8 cellular contexts compared by ENCODE assay signal in the genomic region with DNA sequence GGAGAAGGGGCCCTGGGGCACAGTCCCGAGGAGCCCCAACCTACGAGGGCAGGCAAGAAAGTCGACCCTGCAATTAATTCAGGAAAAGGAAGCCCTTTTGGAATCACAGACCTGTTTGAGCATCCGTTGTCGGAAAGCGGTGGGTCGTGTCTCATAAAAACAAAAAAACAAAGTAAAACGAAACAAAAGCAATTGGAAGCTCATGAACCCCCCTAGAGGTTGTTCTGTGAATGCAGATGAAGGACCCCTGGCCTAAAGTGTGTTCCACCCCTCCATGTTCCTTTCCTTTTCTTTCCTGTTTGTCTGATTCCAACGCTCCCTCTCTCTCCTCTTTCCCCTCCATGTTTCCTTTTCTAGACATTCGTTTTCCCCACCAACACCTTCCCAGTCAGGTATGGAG.
DNase-seq lines count a peak whose midpoint lies in the region; ATAC-seq, FAIRE-seq and TF ChIP-seq lines count a peak whose summit lies in the region.

No MANE protein-coding gene starts in this region.

- H3K27me3 ChIP-seq in GM12878 (replicated peaks in 1 of 2; ENCODE audit: control insufficient read depth in 2 of 2, insufficient read depth in 2 of 2, low read length in 1 of 2): no peaks in the 10 kb centered on the region
- no peaks in the 10 kb centered on the region for H3K27me3 ChIP-seq in naive thymus-derived CD4-positive, alpha-beta T cell (ENCODE audit: control insufficient read depth in 2 of 2, insufficient read depth in 2 of 2, low read length in 2 of 2)

- TF ChIP-seq CTCF in GM12878 (IDR thresholded peaks at IDR 0.05 in 2 of 3, conservative IDR thresholded peaks at IDR 0.05 in 1 of 3; ENCODE audit: control insufficient read depth in 2 of 3, extremely low read depth in 1 of 3, insufficient read depth in 1 of 3, low read depth in 3 of 3, low read length in 3 of 3): peak; percentile 42 to 67 (median 67)

- H3K36me3 Mint-ChIP-seq in naive thymus-derived CD4-positive, alpha-beta T cell: no peaks in the 10 kb centered on the region

- 16% methylated on average over 10 of the region's 10 CpGs for WGBS in GM12878 (ENCODE audit: insufficient coverage, insufficient replicate concordance, low lambda C conversion rate, missing lambda C conversion rate)

- no peak for TF ChIP-seq EP300 in GM12878 (IDR thresholded peaks at IDR 0.05; ENCODE audit: borderline replicate concordance in 1 of 2, control insufficient read depth in 1 of 2, low read depth in 2 of 2, low read length in 2 of 2)

- in situ Hi-C loops in GM12878 (cut with MboI): no loop called here

- peaks cover 0 to 2% (median 0%) of the 10 kb centered on the region in 11 donors for H3K9me3 Mint-ChIP-seq in naive thymus-derived CD4-positive, alpha-beta T cell

- SMC1A ChIA-PET in GM12878 (lab: Charles Lee; ENCODE audit: uncharacterized antibody, unreplicated experiment): interaction anchor here (0.6 to 5.9 kb wide), 14 partner anchors 12 to 281 kb away, joined by 3 to 50 read pairs (median 3); no protein-coding TSS in a partner anchor

- FAIRE-seq in GM12878 (lab: Jason Lieb, UNC): peak; percentile 27

- CTCF ChIA-PET in GM12878 (lab: Yijun Ruan, JAX): interaction anchor here (0.7 to 9.5 kb wide), 24 partner anchors 11 to 479 kb away, joined by 3 to 86 read pairs (median 4); no protein-coding TSS in a partner anchor
- CTCF ChIA-PET in naive thymus-derived CD4-positive, alpha-beta T cell (lab: Charles Lee): no interaction called here

- RAD21 ChIA-PET in GM12878 (lab: Charles Lee; ENCODE audit: unreplicated experiment): interaction anchor here (1.3 to 2.8 kb wide), 4 partner anchors 12 to 55 kb away, joined by 4 to 13 read pairs (median 9); no protein-coding TSS in a partner anchor

- peak overlapping the region; percentile 69 for H2AFZ ChIP-seq in GM12878 (ENCODE audit: control insufficient read depth, low read depth, low read length)

- H3K4me1 ChIP-seq in GM12878 (ENCODE audit: control insufficient read depth, insufficient read depth, low read length): peaks cover 33% of the 10 kb centered on the region
- no peaks in the 10 kb centered on the region for H3K4me1 ChIP-seq in naive thymus-derived CD4-positive, alpha-beta T cell (ENCODE audit: control insufficient read depth in 2 of 2, insufficient read depth in 2 of 2, low read length in 2 of 2)

- TF ChIP-seq POLR2A in GM12878 (IDR thresholded peaks at IDR 0.05; ENCODE audit: low read depth, low read length): no peak

- H3K4me3 Mint-ChIP-seq in naive thymus-derived CD4-positive, alpha-beta T cell: peak overlapping the region; percentile 42 to 78 (median 62)

- peak; percentile 9 for DNase-seq in EL
- DNase-seq in HuH-7 (ENCODE audit: low spot score): peak; percentile 36
- DNase-seq in GM12878 (ENCODE audit: low read depth, low spot score): no peak
- DNase-seq in naive thymus-derived CD4-positive, alpha-beta T cell: no peak
- no peak for DNase-seq in retina
- no peak for DNase-seq in HCEC 1CT

- no peaks in the 10 kb centered on the region for H3K79me2 ChIP-seq in GM12878 (ENCODE audit: control insufficient read depth, insufficient read depth, low read length)

- peak overlapping the region; percentile 44; the same call in 1 of the 2 replicates for H3K4me3 ChIP-seq in GM12878
- H3K4me3 ChIP-seq in naive thymus-derived CD4-positive, alpha-beta T cell (ENCODE audit: low read length): no peak overlapping the region

- H3K9ac ChIP-seq in GM12878 (ENCODE audit: control insufficient read depth, insufficient read depth, low read length): peak overlapping the region; percentile 41

- H4K20me1 ChIP-seq in GM12878 (ENCODE audit: control insufficient read depth, insufficient read depth): no peaks in the 10 kb centered on the region

- TF ChIP-seq RAD21 in GM12878 (IDR thresholded peaks at IDR 0.05; ENCODE audit: insufficient read depth, low read depth, low read length): peak; percentile 50

- BruUV-seq in GM12878 (replicated peaks; lab: Mats Ljungman, UMichigan): no TSS peak

- H3K4me2 ChIP-seq in GM12878 (ENCODE audit: control insufficient read depth, insufficient read depth): peak overlapping the region; percentile 88

- H3K27ac ChIP-seq in GM12878 (ENCODE audit: control insufficient read depth, insufficient read depth): no peak overlapping the region
- no peak overlapping the region for H3K27ac ChIP-seq in naive thymus-derived CD4-positive, alpha-beta T cell (ENCODE audit: low read depth, low read length)

- H3K27ac Mint-ChIP-seq in naive thymus-derived CD4-positive, alpha-beta T cell: no peak overlapping the region

- POLR2A ChIA-PET in GM12878 (lab: Charles Lee): interaction anchor here (0.7 kb wide), 1 partner anchor 109 kb away, joined by 3 read pairs; no protein-coding TSS in a partner anchor
- POLR2A ChIA-PET in naive thymus-derived CD4-positive, alpha-beta T cell (lab: Charles Lee): no interaction called here

- intact Hi-C loops in GM12878 (cut with micrococcal nuclease; ENCODE audit: unreplicated experiment): loop anchor here (1.0 kb wide), 1 partner anchor 204 kb away; a partner anchor contains a TSS
- intact Hi-C loops in naive thymus-derived CD4-positive, alpha-beta T cell (cut with micrococcal nuclease): no loop called here

- H3K27me3 Mint-ChIP-seq in naive thymus-derived CD4-positive, alpha-beta T cell: peaks cover 0 to 28% (median 22%) of the 10 kb centered on the region in 5 donors

- peaks cover 0 to 13% (median 5%) of the 10 kb centered on the region in 7 donors for H3K4me1 Mint-ChIP-seq in naive thymus-derived CD4-positive, alpha-beta T cell

- no peaks in the 10 kb centered on the region for H3K36me3 ChIP-seq in GM12878 (ENCODE audit: control insufficient read depth in 2 of 2, insufficient read depth in 2 of 2, low read length in 1 of 2)
- H3K36me3 ChIP-seq in naive thymus-derived CD4-positive, alpha-beta T cell (ENCODE audit: control insufficient read depth in 2 of 3, insufficient read depth in 3 of 3, low read length in 3 of 3): no peaks in the 10 kb centered on the region

- H3K9me3 ChIP-seq in GM12878 (replicated peaks; ENCODE audit: control insufficient read depth, insufficient read depth, low read length): no peaks in the 10 kb centered on the region
- no peaks in the 10 kb centered on the region for H3K9me3 ChIP-seq in naive thymus-derived CD4-positive, alpha-beta T cell (ENCODE audit: control insufficient read depth in 2 of 3, low read length in 3 of 3)

- peak; percentile 75 for ATAC-seq in GM12878
- ATAC-seq in naive thymus-derived CD4-positive, alpha-beta T cell: no peak
- ATAC-seq in esophagus mucosa: no peak
- no peak for ATAC-seq in HG02623 (IDR thresholded peaks at IDR 0.05; ENCODE audit: unreplicated experiment)

TF ChIP-seq in GM12878, 131 proteins besides CTCF, POLR2A, EP300 and RAD21:
- TF ChIP-seq NR2C2 (IDR thresholded peaks at IDR 0.05; ENCODE audit: borderline replicate concordance, control insufficient read depth, insufficient read length, low read depth): no peak
- TF ChIP-seq SMC3 (IDR thresholded peaks at IDR 0.05; ENCODE audit: borderline replicate concordance, low read length): peak; percentile 28; the same call in 1 of the 2 replicates
- TF ChIP-seq IKZF2 (IDR thresholded peaks at IDR 0.05): 0 out of 4 replicates have a peak, but pooled peaks of 1 of the 2 experiments have one; percentile 25

Comparison
In these comparisons a context has a peak if more than half of its experiments do, and no peak if none do; other contexts are left out.
1. DNase-seq: peak in EL (single experiment) and HuH-7 (single experiment); none in GM12878 (single experiment), naive thymus-derived CD4-positive, alpha-beta T cell (0 of 9), retina (single experiment) and HCEC 1CT (single experiment).